In genomic region chr6:115016593-115016992, GRCh38 we compare ENCODE assay signal across 24 cellular contexts.
A peak's percentile ranks its signal among the peaks of the same experiment; 100 is the strongest.
DNase-seq lines count a peak whose midpoint lies in the region; ATAC-seq, FAIRE-seq and TF ChIP-seq lines count a peak whose summit lies in the region.
"Had no signal": no experiment of that assay in that cellular context is flagged by ENCODE, and none has a peak within 500 bp of the region (broad histone marks: within the 10 kb centered on the region; RNA-seq: fewer than 3 reads in every experiment).

No MANE protein-coding gene starts in this region.

- H3K79me1 ChIP-seq in trophoblast cell (ENCODE audit: low read length), result no peaks in the 10 kb centered on the region

- H3F3A ChIP-seq in neural progenitor cell (ENCODE audit: low read depth), result no peaks in the 10 kb centered on the region

- SMC1A ChIA-PET in GM12878 (lab: Charles Lee; ENCODE audit: uncharacterized antibody, unreplicated experiment), result no interaction called here

- H3K4me2 ChIP-seq in HepG2 (ENCODE audit: low read depth, low read length), result no peak overlapping the region
- no peak overlapping the region for H3K4me2 ChIP-seq in GM12878 (ENCODE audit: control insufficient read depth, insufficient read depth)
- H3K4me2 ChIP-seq in neural progenitor cell, result no peak overlapping the region
- H3K4me2 ChIP-seq in trophoblast cell (ENCODE audit: low read length), result no peak overlapping the region
- H3K4me2 ChIP-seq: BLaER1 treated with 17β-estradiol and CSF1 and Interleukin-3, amounts not matched to agents 10 nM and 100 nM; GM23338 had no signal

- DNase-seq in HepG2 (ENCODE audit: low spot score) (no peak), right lobe of liver (no peak), GM12878 (ENCODE audit: low read depth, low spot score) (no peak), neural progenitor cell (ENCODE audit: low spot score) (peak; percentile 7), trophoblast cell (no peak)
- DNase-seq: CD4-positive, alpha-beta T cell; CD8-positive, alpha-beta memory T cell; DMS 273 treated with DMSO at 0.1 percent for 48 hours; DMS79; EL; GDM1; HFFc6 had no signal

- H2BK120ac ChIP-seq in trophoblast cell (ENCODE audit: insufficient read depth, low read length, poor library complexity), result no peak overlapping the region

- in situ Hi-C loops in HepG2 (cut with HindIII; ENCODE audit: extremely low pct_ligation_motif_present, low pct_unique_long_range_greater_than_20kb), result no loop called here
- in situ Hi-C loops in GM12878 (cut with MboI), result no loop called here

- H3K9ac ChIP-seq in HepG2 (ENCODE audit: insufficient read depth, low read depth, low read length), result no peak overlapping the region
- H3K9ac ChIP-seq in GM12878 (ENCODE audit: control insufficient read depth, insufficient read depth, low read length), result no peak overlapping the region
- no peak overlapping the region for H3K9ac ChIP-seq in neural progenitor cell
- H3K9ac ChIP-seq in trophoblast cell (ENCODE audit: low read length), result no peak overlapping the region
- H3K9ac ChIP-seq: BLaER1 treated with 17β-estradiol and CSF1 and Interleukin-3, amounts not matched to agents 10 nM and 100 nM had no signal

- POLR2A ChIA-PET in HepG2 (lab: Yijun Ruan, JAX), result no interaction called here
- POLR2A ChIA-PET in GM12878 (lab: Charles Lee), result no interaction called here

- H4K8ac ChIP-seq in trophoblast cell (ENCODE audit: low read depth, low read length), result no peak overlapping the region

- H2AK5ac ChIP-seq in trophoblast cell (ENCODE audit: low read length), result no peak overlapping the region

- intact Hi-C loops in HepG2 (cut with micrococcal nuclease; ENCODE audit: unreplicated experiment), result loop anchor here (2.0 kb wide), 1 partner anchor 268 kb away; no protein-coding TSS in a partner anchor
- intact Hi-C loops in right lobe of liver (cut with DNase I), result no loop called here
- intact Hi-C loops in GM12878 (cut with micrococcal nuclease; ENCODE audit: unreplicated experiment), result no loop called here

- ATAC-seq in HepG2 (no peak), right lobe of liver (no peak), GM12878 (no peak), HG03439 (IDR thresholded peaks at IDR 0.05; ENCODE audit: unreplicated experiment) (no peak)
- ATAC-seq: GM23338 had no signal

- no peak overlapping the region for H3K27ac ChIP-seq in HepG2 (ENCODE audit: extremely low read length, insufficient read depth, low read length)
- no peak overlapping the region for H3K27ac ChIP-seq in right lobe of liver
- no peak overlapping the region for H3K27ac ChIP-seq in GM12878 (ENCODE audit: control insufficient read depth, insufficient read depth)
- no peak overlapping the region for H3K27ac ChIP-seq in neural progenitor cell
- H3K27ac ChIP-seq in trophoblast cell (ENCODE audit: low read depth, low read length), result no peak overlapping the region
- H3K27ac ChIP-seq: 22Rv1; BLaER1 treated with 17β-estradiol and CSF1 and Interleukin-3, amounts not matched to agents 10 nM and 100 nM had no signal

- TF ChIP-seq CTCF in HepG2 (CRISPR knock-in tag; IDR thresholded peaks at IDR 0.05) (no peak), right lobe of liver (IDR thresholded peaks at IDR 0.05) (no peak), GM12878 (IDR thresholded peaks at IDR 0.05 in 2 of 3, conservative IDR thresholded peaks at IDR 0.05 in 1 of 3; ENCODE audit: control insufficient read depth in 2 of 3, extremely low read depth in 1 of 3, insufficient read depth in 1 of 3, low read depth in 3 of 3, low read length in 3 of 3) (peak in 1 of 3 experiments; percentile 26; a peak in 1 of 6 replicates), neural progenitor cell (IDR thresholded peaks at IDR 0.05) (peak; percentile 10)

- no peak overlapping the region for H3K4me3 Mint-ChIP-seq in neural progenitor cell
- H3K4me3 Mint-ChIP-seq: B cell; CD14-positive monocyte; CD4-positive, alpha-beta T cell; CD8-positive, alpha-beta memory T cell; GM23338; HFFc6 had no signal

- FAIRE-seq in HepG2 (lab: Jason Lieb, UNC) (no peak), GM12878 (lab: Jason Lieb, UNC) (no peak)
- FAIRE-seq: A204.1, D721Med, GM12892, GM19239, H54 had no signal

- WGBS in HepG2 (ENCODE audit: low lambda C conversion rate), result 5% methylated on average over 2 of the region's 2 CpGs
- 41% methylated on average over 2 of the region's 2 CpGs for WGBS in right lobe of liver (ENCODE audit: insufficient coverage, low coverage, low lambda C conversion rate, missing lambda C conversion rate)
- 0% methylated on average over 2 of the region's 2 CpGs for WGBS in GM12878 (ENCODE audit: insufficient coverage, insufficient replicate concordance, low lambda C conversion rate, missing lambda C conversion rate)
- WGBS in trophoblast cell (ENCODE audit: extremely low coverage, insufficient coverage, insufficient read length), result no CpG with 5 or more reads among the region's 2 CpGs

- H3K27me3 ChIP-seq in HepG2 (ENCODE audit: control insufficient read depth in 1 of 2, insufficient read depth in 2 of 2, low read length in 2 of 2) (no peaks in the 10 kb centered on the region), right lobe of liver (no peaks in the 10 kb centered on the region), GM12878 (replicated peaks in 1 of 2; ENCODE audit: control insufficient read depth in 2 of 2, insufficient read depth in 2 of 2, low read length in 1 of 2) (no peaks in the 10 kb centered on the region), neural progenitor cell (no peaks in the 10 kb centered on the region), trophoblast cell (ENCODE audit: insufficient read depth, low read length) (no peaks in the 10 kb centered on the region)
- H3K27me3 ChIP-seq: BLaER1 treated with 17β-estradiol and CSF1 and Interleukin-3, amounts not matched to agents 10 nM and 100 nM had no signal

- H3K4me3 ChIP-seq in HepG2 (replicated peaks in 1 of 3; ENCODE audit: insufficient read depth in 1 of 3, low read depth in 2 of 3, low read length in 3 of 3) (no peak overlapping the region), right lobe of liver (no peak overlapping the region), GM12878 (no peak overlapping the region), neural progenitor cell (no peak overlapping the region), trophoblast cell (ENCODE audit: low read depth, low read length) (no peak overlapping the region)
- H3K4me3 ChIP-seq: BLaER1 treated with 17β-estradiol and CSF1 and Interleukin-3, amounts not matched to agents 10 nM and 100 nM; GM23338; HAP-1 had no signal

- H3K36me3 ChIP-seq in HepG2 (replicated peaks in 1 of 2; ENCODE audit: control insufficient read depth in 1 of 2, insufficient read depth in 2 of 2, low read length in 2 of 2) (no peaks in the 10 kb centered on the region), right lobe of liver (no peaks in the 10 kb centered on the region), GM12878 (ENCODE audit: control insufficient read depth in 2 of 2, insufficient read depth in 2 of 2, low read length in 1 of 2) (no peaks in the 10 kb centered on the region), neural progenitor cell (no peaks in the 10 kb centered on the region), trophoblast cell (ENCODE audit: control insufficient read depth in 1 of 2, insufficient read depth in 2 of 2, low read length in 2 of 2) (no peaks in the 10 kb centered on the region)
- H3K36me3 ChIP-seq: BLaER1 treated with 17β-estradiol and CSF1 and Interleukin-3, amounts not matched to agents 10 nM and 100 nM; HAP-1 had no signal

- H3K4me1 Mint-ChIP-seq in neural progenitor cell, result no peaks in the 10 kb centered on the region
- H3K4me1 Mint-ChIP-seq: B cell; CD14-positive monocyte; CD8-positive, alpha-beta memory T cell; GM23338 had no signal

- peaks cover 1% of the 10 kb centered on the region for H3K27me3 Mint-ChIP-seq in neural progenitor cell (ENCODE audit: insufficient read depth, low read depth)
- H3K27me3 Mint-ChIP-seq: B cell; CD4-positive, alpha-beta T cell; CD8-positive, alpha-beta memory T cell had no signal

- H3K9me3 Mint-ChIP-seq in neural progenitor cell, result peaks cover under 1% of the 10 kb centered on the region

- no peak overlapping the region for H4K12ac ChIP-seq in trophoblast cell (ENCODE audit: low read depth, low read length)

- H3K14ac ChIP-seq in trophoblast cell (ENCODE audit: low read length), result no peak overlapping the region

- no peaks in the 10 kb centered on the region for H3K9me3 ChIP-seq in HepG2 (ENCODE audit: low read length)
- no peaks in the 10 kb centered on the region for H3K9me3 ChIP-seq in right lobe of liver
- H3K9me3 ChIP-seq in GM12878 (replicated peaks; ENCODE audit: control insufficient read depth, insufficient read depth, low read length), result no peaks in the 10 kb centered on the region
- H3K9me3 ChIP-seq in neural progenitor cell (ENCODE audit: low read depth), result no peaks in the 10 kb centered on the region
- H3K9me3 ChIP-seq in trophoblast cell (ENCODE audit: insufficient read depth, low read depth, low read length), result no peaks in the 10 kb centered on the region
- H3K9me3 ChIP-seq: BLaER1 treated with 17β-estradiol and CSF1 and Interleukin-3, amounts not matched to agents 10 nM and 100 nM; HAP-1 had no signal

- no peak overlapping the region for H4K91ac ChIP-seq in trophoblast cell (ENCODE audit: low read depth, low read length)

- BruUV-seq in HepG2 (replicated peaks; lab: Mats Ljungman, UMichigan), result no TSS peak
- BruUV-seq in GM12878 (replicated peaks; lab: Mats Ljungman, UMichigan), result no TSS peak

- TF ChIP-seq POLR2A in HepG2 (IDR thresholded peaks at IDR 0.05; ENCODE audit: insufficient read depth in 1 of 2, low read depth in 2 of 2, low read length in 2 of 2), result no peak
- TF ChIP-seq POLR2A in right lobe of liver (IDR thresholded peaks at IDR 0.05), result no peak
- TF ChIP-seq POLR2A in GM12878 (IDR thresholded peaks at IDR 0.05; ENCODE audit: low read depth, low read length), result no peak

- RAD21 ChIA-PET in GM12878 (lab: Charles Lee; ENCODE audit: unreplicated experiment), result no interaction called here

- H3K79me2 ChIP-seq in HepG2 (ENCODE audit: insufficient read depth, low read length) (no peaks in the 10 kb centered on the region), GM12878 (ENCODE audit: control insufficient read depth, insufficient read depth, low read length) (no peaks in the 10 kb centered on the region), neural progenitor cell (ENCODE audit: low read depth) (no peaks in the 10 kb centered on the region), trophoblast cell (ENCODE audit: control insufficient read depth, insufficient read depth, low read length, poor library complexity) (no peaks in the 10 kb centered on the region)

- TF ChIP-seq EP300 in HepG2 (IDR thresholded peaks at IDR 0.05; ENCODE audit: low read depth in 2 of 2, low read length in 2 of 2), result no peak
- TF ChIP-seq EP300 in HepG2 (CRISPR knock-in tag; IDR thresholded peaks at IDR 0.05; ENCODE audit: borderline replicate concordance), result no peak
- no peak for TF ChIP-seq EP300 in GM12878 (IDR thresholded peaks at IDR 0.05; ENCODE audit: borderline replicate concordance in 1 of 2, control insufficient read depth in 1 of 2, low read depth in 2 of 2, low read length in 2 of 2)

- no peaks in the 10 kb centered on the region for H4K20me1 ChIP-seq in HepG2 (ENCODE audit: insufficient read depth, low read length)
- no peaks in the 10 kb centered on the region for H4K20me1 ChIP-seq in GM12878 (ENCODE audit: control insufficient read depth, insufficient read depth)
- no peaks in the 10 kb centered on the region for H4K20me1 ChIP-seq in neural progenitor cell (ENCODE audit: low read depth)
- H4K20me1 ChIP-seq: BLaER1 treated with 17β-estradiol and CSF1 and Interleukin-3, amounts not matched to agents 10 nM and 100 nM had no signal

- TF ChIP-seq RAD21 in HepG2 (CRISPR knock-in tag; IDR thresholded peaks at IDR 0.05) (no peak), GM12878 (IDR thresholded peaks at IDR 0.05; ENCODE audit: insufficient read depth, low read depth, low read length) (peak; percentile 45; the same call in 1 of the 2 replicates)

- CTCF ChIA-PET in HepG2 (lab: Yijun Ruan, JAX; ENCODE audit: low intra/inter-chr PET ratio, low total read pairs), result no interaction called here
- CTCF ChIA-PET in GM12878 (lab: Yijun Ruan, JAX), result no interaction called here

- H3K4me1 ChIP-seq in HepG2 (ENCODE audit: insufficient read depth, low read length) (no peaks in the 10 kb centered on the region), right lobe of liver (no peaks in the 10 kb centered on the region), GM12878 (ENCODE audit: control insufficient read depth, insufficient read depth, low read length) (no peaks in the 10 kb centered on the region), neural progenitor cell (no peaks in the 10 kb centered on the region), trophoblast cell (ENCODE audit: control insufficient read depth in 1 of 2, insufficient read depth in 2 of 2, low read length in 2 of 2) (no peaks in the 10 kb centered on the region)
- H3K4me1 ChIP-seq: BLaER1 treated with 17β-estradiol and CSF1 and Interleukin-3, amounts not matched to agents 10 nM and 100 nM; HAP-1 had no signal

- no peak overlapping the region for H3K4ac ChIP-seq in trophoblast cell (ENCODE audit: low read depth, low read length)

- H2AFZ ChIP-seq in HepG2 (ENCODE audit: low read length), result no peak overlapping the region
- H2AFZ ChIP-seq in GM12878 (ENCODE audit: control insufficient read depth, low read depth, low read length), result no peak overlapping the region
- no peak overlapping the region for H2AFZ ChIP-seq in neural progenitor cell (replicated peaks)
- H2AFZ ChIP-seq in trophoblast cell (ENCODE audit: insufficient read depth, low read length, poor library complexity), result no peak overlapping the region
- H2AFZ ChIP-seq: GM23338 had no signal

- no peak overlapping the region for H2BK5ac ChIP-seq in trophoblast cell (ENCODE audit: low read depth, low read length, poor library complexity)

- H3K36me3 Mint-ChIP-seq in neural progenitor cell, result no peaks in the 10 kb centered on the region
- H3K36me3 Mint-ChIP-seq: CD14-positive monocyte; CD8-positive, alpha-beta memory T cell had no signal

- no peak overlapping the region for H2BK12ac ChIP-seq in trophoblast cell (ENCODE audit: low read length)

- no peak overlapping the region for H3K18ac ChIP-seq in trophoblast cell (ENCODE audit: low read length)

- no peak overlapping the region for H3K27ac Mint-ChIP-seq in neural progenitor cell
- H3K27ac Mint-ChIP-seq: B cell; CD14-positive monocyte; CD4-positive, alpha-beta T cell; CD8-positive, alpha-beta memory T cell; GM23338; HFFc6 had no signal

- H3K23ac ChIP-seq in trophoblast cell (ENCODE audit: low read length), result no peak overlapping the region

Comparison
In these comparisons a context has a peak if more than half of its experiments do, and no peak if none do; other contexts are left out.
1. Of the 75 proteins assayed by ChIP-seq in both HepG2 and GM12878: peak only in HepG2: none; only in GM12878: RAD21 and SMC3; in both: none; in neither: 72; mixed calls (peak in some experiments, not most) for 1.